8 cellular contexts compared by ENCODE assay signal in genomic region chr21:39386194-39386593, GRCh38. TPM values are rescaled to one million over a fixed set of nuclear protein-coding genes. Genes with fewer than 3 reads are reported as not detected.
DNase-seq lines count a peak whose midpoint lies in the region; ATAC-seq and TF ChIP-seq lines count a peak whose summit lies in the region.

No MANE protein-coding gene starts in this region.

- peak overlapping the region in 1 of 2 donors; percentile 16 for H3K9ac ChIP-seq in liver (ENCODE audit: low read depth in 1 of 2, low read length in 2 of 2)

- H3K27me3 ChIP-seq in liver (ENCODE audit: control insufficient read depth in 4 of 4, insufficient read depth in 4 of 4, low read length in 3 of 4) = no peaks in the 10 kb centered on the region
- H3K27me3 ChIP-seq in upper lobe of left lung = no peaks in the 10 kb centered on the region

- H3K4me3 ChIP-seq in LNCaP clone FGC (ENCODE audit: low read depth, low read length) (peak overlapping the region; percentile 54), astrocyte of the spinal cord (ENCODE audit: low read depth, low read length) (peak overlapping the region; percentile 14), liver (ENCODE audit: low read depth in 1 of 3, low read length in 3 of 3) (no peak overlapping the region), upper lobe of left lung (peak overlapping the region in 3 of 4 donors; percentile 27 to 52 (median 42))

- DNase-seq in LNCaP clone FGC (ENCODE audit: low read depth) (no peak), astrocyte of the spinal cord (ENCODE audit: low read depth, low spot score) (peak; percentile 5), upper lobe of left lung (peak; percentile 29 to 62), NCI-H748 treated with DMSO at 0.1 percent for 48 hours (lab: John Stamatoyannopoulos, UW) (no peak), NCI-H446 (lab: John Stamatoyannopoulos, UW) (no peak), GOT3 (lab: John Stamatoyannopoulos, UW) (no peak)

- in situ Hi-C loops in astrocyte of the spinal cord (cut with HindIII; ENCODE audit: low sequenced_read_pairs) = no loop called here

- WGBS in liver = 70% methylated on average over 13 of the region's 13 CpGs
- WGBS in upper lobe of left lung, 2 donors = 74 to 77% methylated on average over 9 to 12 of the region's 13 CpGs

- TF ChIP-seq POLR2A in upper lobe of left lung (IDR thresholded peaks at IDR 0.05) = no peak

- TF ChIP-seq RAD21 in liver (IDR thresholded peaks at IDR 0.05) = no peak

- H3K27ac ChIP-seq in 22Rv1 (peak overlapping the region; percentile 91), liver (ENCODE audit: low read depth in 1 of 2, low read length in 2 of 2) (peak overlapping the region; percentile 82 to 86), upper lobe of left lung (peak overlapping the region; percentile 8 to 59 (median 52))

- TF ChIP-seq EP300 in upper lobe of left lung (IDR thresholded peaks at IDR 0.05) = no peak

- H3K4me1 ChIP-seq in liver (ENCODE audit: control insufficient read depth in 4 of 4, insufficient read depth in 4 of 4, low read length in 3 of 4) (peaks cover 4 to 27% (median 14%) of the 10 kb centered on the region in 4 donors), upper lobe of left lung (peaks cover 16 to 43% (median 25%) of the 10 kb centered on the region in 4 donors)

- H3K36me3 ChIP-seq in liver (ENCODE audit: control insufficient read depth in 4 of 4, insufficient read depth in 3 of 4, low read depth in 1 of 4, low read length in 3 of 4) (peaks cover 0 to 1% (median 0%) of the 10 kb centered on the region in 4 donors), upper lobe of left lung (peaks cover 0 to 8% (median 0%) of the 10 kb centered on the region in 4 donors)

- no peak for ATAC-seq in upper lobe of left lung (ENCODE audit: low FRiP score in 2 of 2)

- no peaks in the 10 kb centered on the region for H3K9me3 ChIP-seq in liver (ENCODE audit: control insufficient read depth in 4 of 4, low read length in 3 of 4)
- no peaks in the 10 kb centered on the region for H3K9me3 ChIP-seq in upper lobe of left lung

- TF ChIP-seq CTCF in 22Rv1 (IDR thresholded peaks at IDR 0.05) = no peak
- no peak for TF ChIP-seq CTCF in LNCaP clone FGC (IDR thresholded peaks at IDR 0.05; ENCODE audit: control insufficient read depth, extremely low read depth, insufficient read depth)
- TF ChIP-seq CTCF in astrocyte of the spinal cord (IDR thresholded peaks at IDR 0.05; ENCODE audit: low read depth, low read length) = no peak
- TF ChIP-seq CTCF in liver (IDR thresholded peaks at IDR 0.05; ENCODE audit: low read depth, low read length, missing input control) = no peak
- no peak for TF ChIP-seq CTCF in upper lobe of left lung (IDR thresholded peaks at IDR 0.05)

TF ChIP-seq in liver, 16 proteins besides CTCF, POLR2A, EP300 and RAD21:
- TF ChIP-seq HNF4A (conservative IDR thresholded peaks at IDR 0.05) (no peak), GABPA (IDR thresholded peaks at IDR 0.05 in 1 of 2, conservative IDR thresholded peaks at IDR 0.05 in 1 of 2) (no peak), REST (IDR thresholded peaks at IDR 0.05) (no peak), EGR1 (IDR thresholded peaks at IDR 0.05; ENCODE audit: low read depth in 2 of 2) (no peak), NR2F2 (IDR thresholded peaks at IDR 0.05) (no peak), FOXA2 (IDR thresholded peaks at IDR 0.05) (no peak), FOXA1 (IDR thresholded peaks at IDR 0.05) (no peak), YY1 (IDR thresholded peaks at IDR 0.05) (no peak), TAF1 (conservative IDR thresholded peaks at IDR 0.05) (no peak), ATF3 (IDR thresholded peaks at IDR 0.05) (no peak), RXRA (IDR thresholded peaks at IDR 0.05) (no peak), JUND (IDR thresholded peaks at IDR 0.05) (no peak)

RNA-seq across cellular contexts. Expression of gene HMGN1, which starts 37.3 kb away (rescaled TPM):
- total RNA-seq in liver (10 to 100 TPM; 34.6 to 92.3 TPM), upper lobe of left lung (100 to 1,000 TPM in 3 of 6 donors, 10 to 100 TPM in 3; 80.7 to 164 (median 115) TPM)
- 10 to 100 TPM; 41.2 to 68.8 TPM for polyA plus RNA-seq in liver

RNA-seq across cellular contexts. Expression of gene LCA5L, which starts 59.4 kb away (rescaled TPM):
- total RNA-seq in liver (1 to 10 TPM in 1 of 2 donors, under 1 TPM in 1; 0.19 to 1.6 TPM), upper lobe of left lung (10 to 100 TPM in 2 of 6 donors, 1 to 10 TPM in 3, not detected in 1; 1.9 to 16.6 (median 2.5) TPM)
- 1 to 10 TPM in 1 of 2 donors, under 1 TPM in 1; 0.82 to 1.2 TPM for polyA plus RNA-seq in liver

Comparison
In these comparisons a context has a peak if more than half of its experiments do, and no peak if none do; other contexts are left out.
1. DNase-seq: peak in astrocyte of the spinal cord (single experiment) and upper lobe of left lung (2 of 2); none in LNCaP clone FGC (single experiment), NCI-H748 treated with DMSO at 0.1 percent for 48 hours (single experiment), NCI-H446 (0 of 2) and GOT3 (single experiment).
2. H3K4me3 ChIP-seq: peak in LNCaP clone FGC (single experiment), astrocyte of the spinal cord (single experiment) and upper lobe of left lung (3 of 4); none in liver (0 of 3).
3. Peak in every context shown above with its lines, with median percentiles within 50 percentile points of each other: H3K27ac ChIP-seq.